In genomic region chrX:57573754-57574153, GRCh38 we compare ENCODE assay signal across 9 cellular contexts. TPM values are rescaled to one million over a fixed set of nuclear protein-coding genes. Genes with fewer than 3 reads are reported as not detected.
A peak's percentile ranks its signal among the peaks of the same experiment; 100 is the strongest.
DNase-seq lines count a peak whose midpoint lies in the region; ATAC-seq and TF ChIP-seq lines count a peak whose summit lies in the region.
"Had no signal": no experiment of that assay in that cellular context is flagged by ENCODE, and none has a peak within 500 bp of the region (broad histone marks: within the 10 kb centered on the region; RNA-seq: fewer than 3 reads in every experiment).

No MANE protein-coding gene starts in this region.

- H3K4me3 ChIP-seq in OCI-LY3 (ENCODE audit: low read length) (no peak overlapping the region), esophagus muscularis mucosa (no peak overlapping the region)

- H3K79me2 ChIP-seq in OCI-LY3 (ENCODE audit: low read length), result no peaks in the 10 kb centered on the region

- H3K27me3 Mint-ChIP-seq in stimulated activated memory B cell treated with anti-CD40 and anti-IgM and Interleukin-4, amounts not matched to agents 10 μg/mL and 1 μg/mL and 100 μg/mL, for 72 hours, result no peaks in the 10 kb centered on the region

- H3K27me3 ChIP-seq in OCI-LY3 (ENCODE audit: low read depth, low read length), result no peaks in the 10 kb centered on the region
- H3K27me3 ChIP-seq in esophagus muscularis mucosa, result no peaks in the 10 kb centered on the region

- H3K4me1 Mint-ChIP-seq in stimulated activated memory B cell treated with anti-CD40 and anti-IgM and Interleukin-4, amounts not matched to agents 10 μg/mL and 1 μg/mL and 100 μg/mL, for 72 hours, result peaks cover 6% of the 10 kb centered on the region

- H3K9me3 Mint-ChIP-seq in stimulated activated memory B cell treated with anti-CD40 and anti-IgM and Interleukin-4, amounts not matched to agents 10 μg/mL and 1 μg/mL and 100 μg/mL, for 72 hours, result no peaks in the 10 kb centered on the region

- no peaks in the 10 kb centered on the region for H3K36me3 ChIP-seq in OCI-LY3 (replicated peaks; ENCODE audit: low read depth, low read length)
- no peaks in the 10 kb centered on the region for H3K36me3 ChIP-seq in esophagus muscularis mucosa

- no peak overlapping the region for H3K4me3 Mint-ChIP-seq in stimulated activated memory B cell treated with anti-CD40 and anti-IgM and Interleukin-4, amounts not matched to agents 10 μg/mL and 1 μg/mL and 100 μg/mL, for 72 hours

- no peak overlapping the region for H3K27ac ChIP-seq in OCI-LY3 (ENCODE audit: low read length)
- H3K27ac ChIP-seq in esophagus muscularis mucosa (replicated peaks in 1 of 4), result no peak overlapping the region
- H3K27ac ChIP-seq: HL-60 had no signal

- H3K9me3 ChIP-seq in OCI-LY3 (ENCODE audit: insufficient read depth, low read length), result no peaks in the 10 kb centered on the region
- no peaks in the 10 kb centered on the region for H3K9me3 ChIP-seq in esophagus muscularis mucosa

- H3K36me3 Mint-ChIP-seq in stimulated activated memory B cell treated with anti-CD40 and anti-IgM and Interleukin-4, amounts not matched to agents 10 μg/mL and 1 μg/mL and 100 μg/mL, for 72 hours, result no peaks in the 10 kb centered on the region

- H3K4me2 ChIP-seq in OCI-LY3 (ENCODE audit: low read length), result 0 out of 2 replicates have a peak overlapping the region, but pooled peaks have one; percentile 17

- H3K4me1 ChIP-seq in OCI-LY3 (ENCODE audit: low read length) (peaks cover 9% of the 10 kb centered on the region), esophagus muscularis mucosa (no peaks in the 10 kb centered on the region)

- TF ChIP-seq EP300 in esophagus muscularis mucosa (IDR thresholded peaks at IDR 0.05), result no peak

- H2AFZ ChIP-seq in OCI-LY3 (ENCODE audit: low read depth, low read length), result no peak overlapping the region

- TF ChIP-seq CTCF in OCI-LY3 (IDR thresholded peaks at IDR 0.05; ENCODE audit: low read depth, low read length) (peak; percentile 60), esophagus muscularis mucosa (IDR thresholded peaks at IDR 0.05) (peak; percentile 29 to 45 (median 30))

- TF ChIP-seq POLR2A in GM18505 (IDR thresholded peaks at IDR 0.05; ENCODE audit: borderline replicate concordance, extremely low read depth, insufficient read depth, insufficient read length), result no peak
- no peak for TF ChIP-seq POLR2A in esophagus muscularis mucosa (IDR thresholded peaks at IDR 0.05; ENCODE audit: low read depth)

- intact Hi-C loops in esophagus muscularis mucosa (cut with DNase I), result no loop called here
- intact Hi-C loops in posterior cingulate gyrus (cut with DNase I), result no loop called here

- H3K9ac ChIP-seq in OCI-LY3 (ENCODE audit: low read length), result no peak overlapping the region

- 17% methylated on average over 2 of the region's 2 CpGs for WGBS in esophagus muscularis mucosa

- H3K27ac Mint-ChIP-seq in stimulated activated memory B cell treated with anti-CD40 and anti-IgM and Interleukin-4, amounts not matched to agents 10 μg/mL and 1 μg/mL and 100 μg/mL, for 72 hours, result no peak overlapping the region

- H4K20me1 ChIP-seq in OCI-LY3 (ENCODE audit: insufficient read depth, low read length), result no peaks in the 10 kb centered on the region

- ATAC-seq in GM18505 (IDR thresholded peaks at IDR 0.05; ENCODE audit: unreplicated experiment) (peak; percentile 64), HG03469 (IDR thresholded peaks at IDR 0.05; ENCODE audit: unreplicated experiment) (no peak)
- ATAC-seq in stimulated activated memory B cell treated with anti-CD40 and anti-IgM and Interleukin-4, amounts not matched to agents 10 μg/mL and 1 μg/mL and 100 μg/mL, for 72 hours, result no peak

- peak; percentile 15 for DNase-seq in AG20443 (ENCODE audit: low spot score)
- DNase-seq in esophagus muscularis mucosa (ENCODE audit: extremely low spot score), result no peak
- no peak for DNase-seq in posterior cingulate gyrus
- no peak for DNase-seq in NCI-H1048 (lab: John Stamatoyannopoulos, UW)

RNA-seq across cellular contexts. Expression of gene ZXDB, which starts 18.1 kb away (rescaled TPM):
- total RNA-seq in esophagus muscularis mucosa, result 10 to 100 TPM; 13.3 to 17.2 (median 15.5) TPM
